Comparison of ENCODE assay signal across 12 cellular contexts in the genomic region with DNA sequence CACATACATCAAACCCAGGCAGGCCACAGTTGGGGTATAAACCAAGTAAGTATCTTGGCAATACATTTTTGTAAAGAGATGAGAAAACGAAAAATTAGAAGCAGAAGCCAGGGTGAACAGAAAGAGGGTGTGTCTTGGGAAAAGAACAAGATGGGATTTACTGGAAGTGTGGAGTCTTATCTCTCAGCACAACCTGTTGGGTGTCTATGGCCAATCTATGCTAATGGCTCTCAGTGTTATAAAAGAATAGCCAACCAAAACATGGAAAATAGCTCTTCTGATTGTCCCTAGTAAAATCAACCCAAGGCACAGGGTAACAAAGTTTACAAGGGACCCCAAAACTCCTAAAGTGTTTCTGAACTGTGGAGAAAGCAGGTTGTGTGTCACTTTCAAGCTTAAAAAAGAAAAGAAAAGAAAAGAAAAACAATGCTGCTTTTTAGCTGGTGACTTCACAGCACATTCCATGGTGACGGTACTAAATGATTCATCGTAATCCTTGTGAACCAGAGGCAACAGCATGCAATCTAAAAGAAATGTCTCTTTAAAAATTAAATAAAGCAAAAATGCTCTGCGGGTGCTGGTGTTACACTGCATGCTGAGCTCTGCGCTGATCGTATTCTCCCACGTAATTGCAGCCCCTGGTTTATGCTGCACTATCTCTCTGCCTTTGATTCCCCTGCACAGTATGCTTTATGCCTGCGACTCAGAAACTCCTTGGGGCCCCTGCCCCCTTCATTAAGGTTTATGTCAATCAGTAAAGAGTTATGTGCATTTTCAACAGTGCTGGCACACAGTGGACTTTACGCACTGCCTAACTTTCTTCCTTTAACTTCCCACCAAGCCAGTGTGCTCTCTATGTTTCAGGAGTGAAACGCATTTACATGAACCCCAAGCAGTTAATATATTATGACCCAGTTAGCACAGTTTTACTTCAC.
DNase-seq lines count a peak whose midpoint lies in the region; ATAC-seq, FAIRE-seq and TF ChIP-seq lines count a peak whose summit lies in the region.
"Had no signal": no experiment of that assay in that cellular context is flagged by ENCODE, and none has a peak within 500 bp of the region (broad histone marks: within the 10 kb centered on the region; RNA-seq: fewer than 3 reads in every experiment).

No MANE protein-coding gene starts in this region.

- peaks cover 18% of the 10 kb centered on the region for H3K4me1 ChIP-seq in A549
- H3K4me1 ChIP-seq: BLaER1 had no signal

- H3K4me2 ChIP-seq in A549 = peak overlapping the region; percentile 64
- H3K4me2 ChIP-seq: BLaER1 had no signal

- H3K27ac Mint-ChIP-seq in brain = peak overlapping the region in 3 of 5 experiments; percentile 64 to 94 (median 86)
- H3K27ac Mint-ChIP-seq: activated naive CD8-positive, alpha-beta T cell treated with anti-CD3 and anti-CD28 coated beads, Interleukin-2, amount 10 ng/mL, durations not matched to agents 7 days and 5 days had no signal

- peaks cover 28% of the 10 kb centered on the region for H3K4me1 Mint-ChIP-seq in brain
- H3K4me1 Mint-ChIP-seq: activated naive CD8-positive, alpha-beta T cell treated with anti-CD3 and anti-CD28 coated beads, Interleukin-2, amount 10 ng/mL, durations not matched to agents 7 days and 5 days had no signal

- no peaks in the 10 kb centered on the region for H3K27me3 ChIP-seq in layer of hippocampus (ENCODE audit: control insufficient read depth, insufficient read depth, low read length)
- H3K27me3 ChIP-seq: BLaER1 had no signal

- FAIRE-seq in A549 (lab: Jason Lieb, UNC) = no peak

- TF ChIP-seq POLR2A in A549 (IDR thresholded peaks at IDR 0.05; ENCODE audit: low read length) = no peak

- peaks cover 0 to 13% (median under 1%) of the 10 kb centered on the region in 5 experiments for H3K9me3 Mint-ChIP-seq in brain
- H3K9me3 Mint-ChIP-seq: activated naive CD8-positive, alpha-beta T cell treated with anti-CD3 and anti-CD28 coated beads, Interleukin-2, amount 10 ng/mL, durations not matched to agents 7 days and 5 days had no signal

- POLR2A ChIA-PET in A549 (lab: Yijun Ruan, JAX) = no interaction called here

- TF ChIP-seq EP300 in A549 (IDR thresholded peaks at IDR 0.05) = no peak

- peak; percentile 54 to 57; a peak in 5 of 6 replicates for ATAC-seq in A549
- no peak for ATAC-seq in HG03469 (IDR thresholded peaks at IDR 0.05; ENCODE audit: unreplicated experiment)

- DNase-seq in A549 (ENCODE audit: low read depth in 1 of 2, low spot score in 1 of 2) = peak in 1 of 2 experiments; percentile 5
- peak; percentile 51 for DNase-seq in HS-5 (ENCODE audit: low read depth)
- no peak for DNase-seq in T-helper 2 cell
- no peak for DNase-seq in stimulated activated CD4-positive, alpha-beta T cell treated with anti-CD3 and anti-CD28 coated beads, Interleukin-4, amount 100 ng/mL, for 4 hours
- DNase-seq in mucosa of gallbladder (ENCODE audit: low spot score) = no peak
- DNase-seq: activated CD4-positive, alpha-beta T cell treated with anti-CD3 and anti-CD28 coated beads for 4 hours; activated naive CD8-positive, alpha-beta T cell treated with anti-CD3 and anti-CD28 coated beads, Interleukin-2, amount 10 ng/mL, durations not matched to agents 7 days and 5 days; MV-4-11 had no signal

- no peaks in the 10 kb centered on the region for H3K9me3 ChIP-seq in A549
- H3K9me3 ChIP-seq: BLaER1 had no signal

- 43% methylated on average over 10 of the region's 10 CpGs for WGBS in A549 (ENCODE audit: missing lambda C conversion rate)

- H3K4me3 ChIP-seq in A549 = no peak overlapping the region
- H3K4me3 ChIP-seq: BLaER1 had no signal

- no peaks in the 10 kb centered on the region for H3K27me3 Mint-ChIP-seq in brain

- TF ChIP-seq RAD21 in A549 (conservative IDR thresholded peaks at IDR 0.05 in 1 of 2, IDR thresholded peaks at IDR 0.05 in 1 of 2) = no peak

- H3K27ac ChIP-seq in A549 (peak overlapping the region in 1 of 2 experiments; percentile 67; a peak in 4 of 6 replicates), layer of hippocampus (ENCODE audit: low read depth, low read length) (peak overlapping the region; percentile 41)
- H3K27ac ChIP-seq: BLaER1 had no signal

- no peak for TF ChIP-seq CTCF in A549 (IDR thresholded peaks at IDR 0.05)
- no peak for TF ChIP-seq CTCF in brain (conservative IDR thresholded peaks at IDR 0.05)

- H3K36me3 Mint-ChIP-seq in brain = no peaks in the 10 kb centered on the region
- H3K36me3 Mint-ChIP-seq: activated naive CD8-positive, alpha-beta T cell treated with anti-CD3 and anti-CD28 coated beads, Interleukin-2, amount 10 ng/mL, durations not matched to agents 7 days and 5 days had no signal

- CTCF ChIA-PET in A549 (lab: Yijun Ruan, JAX) = no interaction called here

- peak overlapping the region; percentile 28 to 72 (median 62) for H3K4me3 Mint-ChIP-seq in brain
- H3K4me3 Mint-ChIP-seq: activated naive CD8-positive, alpha-beta T cell treated with anti-CD3 and anti-CD28 coated beads, Interleukin-2, amount 10 ng/mL, durations not matched to agents 7 days and 5 days had no signal

TF ChIP-seq in A549, 52 proteins besides CTCF, POLR2A, EP300 and RAD21:
- TF ChIP-seq REST (IDR thresholded peaks at IDR 0.05) = no peak
- TF ChIP-seq EHF (CRISPR knock-in tag; IDR thresholded peaks at IDR 0.05) = no peak
- TF ChIP-seq CBX8 (IDR thresholded peaks at IDR 0.05) = no peak
- no peak for TF ChIP-seq HMGXB4 (CRISPR knock-in tag; IDR thresholded peaks at IDR 0.05; ENCODE audit: borderline replicate concordance)
- no peak for TF ChIP-seq KDM5A (IDR thresholded peaks at IDR 0.05)
- TF ChIP-seq HOXA7 (CRISPR knock-in tag; IDR thresholded peaks at IDR 0.05) = no peak
- TF ChIP-seq FOSL2 (IDR thresholded peaks at IDR 0.05) = no peak
- TF ChIP-seq FOSL2 (CRISPR knock-in tag; IDR thresholded peaks at IDR 0.05) = no peak
- no peak for TF ChIP-seq ATOH8 (CRISPR knock-in tag; IDR thresholded peaks at IDR 0.05; ENCODE audit: low read depth)
- TF ChIP-seq NFE2L2 (conservative IDR thresholded peaks at IDR 0.05; ENCODE audit: low read length) = no peak
- no peak for TF ChIP-seq TFCP2L1 (CRISPR knock-in tag; IDR thresholded peaks at IDR 0.05)
- no peak for TF ChIP-seq NR3C1 (IDR thresholded peaks at IDR 0.05)
- TF ChIP-seq CHD2 (IDR thresholded peaks at IDR 0.05; ENCODE audit: low read length, partially characterized antibody) = no peak
- TF ChIP-seq PHF8 (IDR thresholded peaks at IDR 0.05; ENCODE audit: borderline replicate concordance, low read depth) = no peak
- no peak for TF ChIP-seq CEBPB (IDR thresholded peaks at IDR 0.05)
TF ChIP-seq in A549: peak in this region for 0.
